16 cellular contexts compared by ENCODE assay signal in genomic region chr21:34922487-34922886, GRCh38.
"Had no signal": no experiment of that assay in that cellular context is flagged by ENCODE, and none has a peak within 500 bp of the region (broad histone marks: within the 10 kb centered on the region; RNA-seq: fewer than 3 reads in every experiment).

No MANE protein-coding gene starts in this region.

- H3K27ac ChIP-seq: adrenal gland, epithelial cell of prostate, hepatocyte, stomach, vagina had no signal

- H3K27ac Mint-ChIP-seq: activated CD4-positive, alpha-beta T cell treated with anti-CD3 and anti-CD28 coated beads, Interleukin-2, amount 10 ng/mL, durations not matched to agents 7 days and 5 days had no signal

- DNase-seq: activated CD4-positive, alpha-beta T cell treated with anti-CD3 and anti-CD28 coated beads, Interleukin-2, amount 10 ng/mL, durations not matched to agents 7 days and 5 days; activated CD4-positive, CD25-positive, alpha-beta regulatory T cell; activated T-cell treated with anti-CD3 and anti-CD28 coated beads, Interleukin-2, amount 50 U/mL, for 48 hours; adrenal gland; central memory CD4-positive, alpha-beta T cell; cortex of kidney; effector CD8-positive, alpha-beta T cell; kidney glomerular epithelial cell; mesendoderm; stimulated activated CD4-positive, alpha-beta T cell treated with anti-CD3 and anti-CD28 coated beads, Interleukin-2, amount 100 ng/mL, for 48 hours; stomach; T-cell had no signal

- H3K27me3 Mint-ChIP-seq: activated CD4-positive, alpha-beta T cell treated with anti-CD3 and anti-CD28 coated beads, Interleukin-2, amount 10 ng/mL, durations not matched to agents 7 days and 5 days; T-cell had no signal

- H3K9me3 ChIP-seq: adrenal gland, stomach, vagina had no signal

- H2AFZ ChIP-seq: hepatocyte had no signal

- H3K36me3 ChIP-seq: adrenal gland, stomach, vagina had no signal

- H3K4me3 ChIP-seq: adrenal gland, hepatocyte, stomach, vagina had no signal

- H3K79me2 ChIP-seq: hepatocyte had no signal

- H3K4me3 Mint-ChIP-seq: activated CD4-positive, alpha-beta T cell treated with anti-CD3 and anti-CD28 coated beads, Interleukin-2, amount 10 ng/mL, durations not matched to agents 7 days and 5 days; T-cell had no signal

- H3K4me1 ChIP-seq: adrenal gland, stomach, vagina had no signal

- H3K9me3 Mint-ChIP-seq: T-cell had no signal

- H3K27me3 ChIP-seq: adrenal gland, hepatocyte, stomach, vagina had no signal

- FAIRE-seq: TTC549 had no signal

- H3K4me2 ChIP-seq: hepatocyte had no signal
